In genomic region chr12:2794261-2794735, GRCh38 we compare ENCODE assay signal across 7 cellular contexts. TPM values are rescaled to one million over a fixed set of nuclear protein-coding genes. Genes with fewer than 3 reads are reported as not detected.
A peak's percentile ranks its signal among the peaks of the same experiment; 100 is the strongest.
DNase-seq lines count a peak whose midpoint lies in the region; ATAC-seq and TF ChIP-seq lines count a peak whose summit lies in the region.

No MANE protein-coding gene starts in this region.

- H3K4me1 ChIP-seq in KMS-11 (ENCODE audit: low read depth, poor library complexity, severe bottlenecking) (peaks cover 13% of the 10 kb centered on the region), adrenal gland (replicated peaks in 1 of 2) (peaks cover 19 to 24% of the 10 kb centered on the region in 2 donors), trophoblast cell (ENCODE audit: control insufficient read depth in 1 of 2, insufficient read depth in 2 of 2, low read length in 2 of 2) (peaks cover 2 to 8% of the 10 kb centered on the region in 2 experiments)

- H3K9ac ChIP-seq in KMS-11, result peak overlapping the region; percentile 59; the same call in 1 of the 2 replicates
- H3K9ac ChIP-seq in trophoblast cell (ENCODE audit: low read length), result peak overlapping the region; percentile 0

- no peak overlapping the region for H3K27ac ChIP-seq in KMS-11
- peak overlapping the region in 3 of 5 donors; percentile 17 to 85 (median 36) for H3K27ac ChIP-seq in adrenal gland
- no peak overlapping the region for H3K27ac ChIP-seq in trophoblast cell (ENCODE audit: low read depth, low read length)

- no peak for TF ChIP-seq CTCF in KMS-11 (conservative IDR thresholded peaks at IDR 0.05; ENCODE audit: low read depth, low read length)
- TF ChIP-seq CTCF in adrenal gland (IDR thresholded peaks at IDR 0.05), result no peak

- H3K4me2 ChIP-seq in KMS-11, result peak overlapping the region; percentile 60
- H3K4me2 ChIP-seq in trophoblast cell (ENCODE audit: low read length), result peak overlapping the region; percentile 94

- H4K12ac ChIP-seq in trophoblast cell (ENCODE audit: low read depth, low read length), result peak overlapping the region; percentile 4

- H3K36me3 ChIP-seq in KMS-11 (ENCODE audit: insufficient read depth) (peaks cover 10% of the 10 kb centered on the region; the same call in 1 of the 2 replicates), adrenal gland (replicated peaks in 1 of 2) (peaks cover 0 to 18% of the 10 kb centered on the region in 2 donors), trophoblast cell (ENCODE audit: control insufficient read depth in 1 of 2, insufficient read depth in 2 of 2, low read length in 2 of 2) (peaks cover 17 to 23% of the 10 kb centered on the region in 2 experiments)

- H4K8ac ChIP-seq in trophoblast cell (ENCODE audit: low read depth, low read length), result peak overlapping the region; percentile 68

- H3K18ac ChIP-seq in trophoblast cell (ENCODE audit: low read length), result peak overlapping the region; percentile 48

- WGBS in adrenal gland, 4 donors, result 8 to 16% (median 9%) methylated on average over 16 to 43 of the region's 43 CpGs
- no CpG with 5 or more reads among the region's 43 CpGs for WGBS in trophoblast cell (ENCODE audit: extremely low coverage, insufficient coverage, insufficient read length)

- no peaks in the 10 kb centered on the region for H3K9me3 ChIP-seq in adrenal gland (replicated peaks in 1 of 3)
- no peaks in the 10 kb centered on the region for H3K9me3 ChIP-seq in trophoblast cell (ENCODE audit: insufficient read depth, low read depth, low read length)

- peaks cover 21% of the 10 kb centered on the region for H4K20me1 ChIP-seq in KMS-11 (ENCODE audit: insufficient read depth)

- ATAC-seq in GM19328 (IDR thresholded peaks at IDR 0.05; ENCODE audit: unreplicated experiment), result peak; percentile 5
- ATAC-seq in left ventricle myocardium superior, result peak; percentile 31
- no peak for ATAC-seq in HG02571 (IDR thresholded peaks at IDR 0.05; ENCODE audit: unreplicated experiment)

- H3K79me2 ChIP-seq in KMS-11 (ENCODE audit: insufficient read depth, low read depth) (peaks cover 30% of the 10 kb centered on the region), trophoblast cell (ENCODE audit: control insufficient read depth, insufficient read depth, low read length, poor library complexity) (peaks cover 8% of the 10 kb centered on the region)

- H2BK120ac ChIP-seq in trophoblast cell (ENCODE audit: insufficient read depth, low read length, poor library complexity), result peak overlapping the region; percentile 52

- H3K14ac ChIP-seq in trophoblast cell (ENCODE audit: low read length), result peak overlapping the region; percentile 69

- H3K4me3 ChIP-seq in KMS-11 (IDR thresholded peaks at IDR 0.05; ENCODE audit: insufficient read depth, low read depth, low read length), result no peak overlapping the region
- H3K4me3 ChIP-seq in adrenal gland, result peak overlapping the region in 2 of 4 donors; percentile 39 to 84
- H3K4me3 ChIP-seq in trophoblast cell (ENCODE audit: low read depth, low read length), result peak overlapping the region; percentile 71

- peaks cover 12% of the 10 kb centered on the region for H3K79me1 ChIP-seq in trophoblast cell (ENCODE audit: low read length)

- peak overlapping the region; percentile 59 for H4K91ac ChIP-seq in trophoblast cell (ENCODE audit: low read depth, low read length)

- H2AFZ ChIP-seq in KMS-11 (ENCODE audit: low read depth) (peak overlapping the region; percentile 54), trophoblast cell (ENCODE audit: insufficient read depth, low read length, poor library complexity) (peak overlapping the region; percentile 92)

- intact Hi-C loops in adrenal gland (cut with DNase I), result no loop called here
- intact Hi-C loops in left ventricle myocardium superior (cut with micrococcal nuclease), result no loop called here

- no peak overlapping the region for H3K23ac ChIP-seq in trophoblast cell (ENCODE audit: low read length)

- H3K27me3 ChIP-seq in KMS-11 (ENCODE audit: insufficient read depth, low read depth) (no peaks in the 10 kb centered on the region), adrenal gland (no peaks in the 10 kb centered on the region), trophoblast cell (ENCODE audit: insufficient read depth, low read length) (no peaks in the 10 kb centered on the region)

- DNase-seq in adrenal gland (peak in 1 of 7 donors; percentile 44), left ventricle myocardium superior (peak; percentile 46), trophoblast cell (peak in 1 of 2 donors; percentile 5), NCI-H345 treated with DMSO at 0.1 percent for 48 hours (lab: John Stamatoyannopoulos, UW; ENCODE audit: unreplicated experiment) (no peak)

- peak overlapping the region; percentile 44 for H3K4ac ChIP-seq in trophoblast cell (ENCODE audit: low read depth, low read length)

- no peak overlapping the region for H2BK5ac ChIP-seq in trophoblast cell (ENCODE audit: low read depth, low read length, poor library complexity)

- peak overlapping the region; percentile 25 for H2BK12ac ChIP-seq in trophoblast cell (ENCODE audit: low read length)

- no peak overlapping the region for H2AK5ac ChIP-seq in trophoblast cell (ENCODE audit: low read length)

- TF ChIP-seq POLR2A in adrenal gland (IDR thresholded peaks at IDR 0.05), result no peak

RNA-seq across cellular contexts. Expression of gene FKBP4, which starts 0.5 kb away (rescaled TPM):
- total RNA-seq in adrenal gland (100 to 1,000 TPM in 1 of 8 donors, 10 to 100 TPM in 7; 29.8 to 110 (median 55.1) TPM), left ventricle myocardium superior (59.0 TPM)
- polyA plus RNA-seq in adrenal gland, result 10 to 100 TPM; 18.9 to 83.4 (median 26.5) TPM
- polyA plus RNA-seq in trophoblast cell (2013), result 60.6 and 65.9 TPM in 2 replicates

RNA-seq across cellular contexts. Expression of gene ITFG2, which starts 18.2 kb away (rescaled TPM):
- total RNA-seq in adrenal gland, result 10 to 100 TPM; 20.3 to 46.2 (median 25.5) TPM
- polyA plus RNA-seq in adrenal gland, result 10 to 100 TPM; 28.8 to 63.0 (median 47.7) TPM
- total RNA-seq in left ventricle myocardium superior, result 14.7 TPM
- polyA plus RNA-seq in trophoblast cell (2013), result 8.4 and 8.5 TPM in 2 replicates

RNA-seq across cellular contexts. Expression of gene NRIP2, which starts 40.5 kb away (rescaled TPM):
- total RNA-seq in adrenal gland (1 to 10 TPM in 7 of 8 donors, under 1 TPM in 1; 0.87 to 9.1 (median 2.5) TPM), left ventricle myocardium superior (1.1 TPM)
- 1 to 10 TPM; 1.9 to 5.9 (median 5.5) TPM for polyA plus RNA-seq in adrenal gland
- not detected in 2 replicates for polyA plus RNA-seq in trophoblast cell (2013)

Comparison
In these comparisons a context has a peak if more than half of its experiments do, and no peak if none do; other contexts are left out.
1. H3K27ac ChIP-seq: peak in adrenal gland (3 of 5); none in KMS-11 (single experiment) and trophoblast cell (single experiment).